ENCODE assay signal across 8 cellular contexts in genomic region chr5:81194633-81195333, GRCh38. TPM values are rescaled to one million over a fixed set of nuclear protein-coding genes. Genes with fewer than 3 reads are reported as not detected.
DNase-seq lines count a peak whose midpoint lies in the region; ATAC-seq, FAIRE-seq and TF ChIP-seq lines count a peak whose summit lies in the region.

No MANE protein-coding gene starts in this region.

- peaks cover 8% of the 10 kb centered on the region for H3K27me3 Mint-ChIP-seq in astrocyte (ENCODE audit: low read depth, unreplicated experiment)

- no peaks in the 10 kb centered on the region for H3K36me3 ChIP-seq in astrocyte (ENCODE audit: insufficient read depth, low read length)

- H3K4me3 ChIP-seq in GM12864 (ENCODE audit: low read depth, low read length) (no peak overlapping the region), astrocyte (ENCODE audit: insufficient read depth, low read depth, low read length) (no peak overlapping the region), skeletal muscle cell (ENCODE audit: low read depth, low read length) (peak overlapping the region; percentile 19)

- peaks cover 5% of the 10 kb centered on the region for H3K4me1 Mint-ChIP-seq in astrocyte (ENCODE audit: low read depth, unreplicated experiment)

- no peak for FAIRE-seq in astrocyte (lab: Jason Lieb, UNC)

- H3K4me3 Mint-ChIP-seq in astrocyte (ENCODE audit: unreplicated experiment), result peak overlapping the region; percentile 4

- H3K9ac ChIP-seq in astrocyte (ENCODE audit: low read length), result no peak overlapping the region

- no peaks in the 10 kb centered on the region for H3K9me3 ChIP-seq in astrocyte (ENCODE audit: insufficient read depth, low read depth, low read length)

- H3K27ac ChIP-seq in astrocyte (ENCODE audit: low read depth, low read length), result no peak overlapping the region

- H4K20me1 ChIP-seq in astrocyte (ENCODE audit: insufficient read depth, low read length), result no peaks in the 10 kb centered on the region

- no peaks in the 10 kb centered on the region for H3K9me3 Mint-ChIP-seq in astrocyte (ENCODE audit: unreplicated experiment)

- peak; percentile 97 for ATAC-seq in HG02642 (IDR thresholded peaks at IDR 0.05; ENCODE audit: poor library complexity, unreplicated experiment)
- no peak for ATAC-seq in HG03571 (IDR thresholded peaks at IDR 0.05; ENCODE audit: unreplicated experiment)

- H3K27me3 ChIP-seq in astrocyte (ENCODE audit: insufficient read depth, low read length), result no peaks in the 10 kb centered on the region

- H3K79me2 ChIP-seq in astrocyte (ENCODE audit: insufficient read depth, low read length), result no peaks in the 10 kb centered on the region

- H3K4me1 ChIP-seq in astrocyte (ENCODE audit: insufficient read depth, low read length), result no peaks in the 10 kb centered on the region

- peak overlapping the region; percentile 80 for H3K4me2 ChIP-seq in astrocyte (ENCODE audit: low read length)

- no peak for DNase-seq in GM12864 (ENCODE audit: low read depth)
- peak; percentile 11 for DNase-seq in NCI-H1436 treated with DMSO at 0.1 percent for 48 hours (lab: John Stamatoyannopoulos, UW)
- peak; percentile 70 for DNase-seq in T1000 (lab: John Stamatoyannopoulos, UW)
- peak; percentile 41 for DNase-seq in astrocyte (ENCODE audit: low read depth)
- DNase-seq in hypothalamus (lab: John Stamatoyannopoulos, UW), result peak in 49 of 51 donors; percentile 10 to 87 (median 60)
- peak; percentile 28 for DNase-seq in skeletal muscle cell (ENCODE audit: low read depth)

- no peaks in the 10 kb centered on the region for H3K36me3 Mint-ChIP-seq in astrocyte (ENCODE audit: low read depth, unreplicated experiment)

- H2AFZ ChIP-seq in astrocyte (ENCODE audit: low read depth, low read length), result peak overlapping the region; percentile 77

- H3K27ac Mint-ChIP-seq in astrocyte (ENCODE audit: unreplicated experiment), result no peak overlapping the region

- TF ChIP-seq CTCF in GM12864 (IDR thresholded peaks at IDR 0.05; ENCODE audit: low read depth, low read length, missing control alignments) (peak; percentile 87), astrocyte (IDR thresholded peaks at IDR 0.05; ENCODE audit: insufficient read depth, low read depth, low read length) (peak; percentile 85)

RNA-seq across cellular contexts. Expression of gene CKMT2, which starts 38.3 kb away (rescaled TPM):
- total RNA-seq in astrocyte, result 0.18 TPM in 1 of 2 replicates, not detected in the other
